Comparison of ENCODE assay signal across 13 cellular contexts in the genomic region with DNA sequence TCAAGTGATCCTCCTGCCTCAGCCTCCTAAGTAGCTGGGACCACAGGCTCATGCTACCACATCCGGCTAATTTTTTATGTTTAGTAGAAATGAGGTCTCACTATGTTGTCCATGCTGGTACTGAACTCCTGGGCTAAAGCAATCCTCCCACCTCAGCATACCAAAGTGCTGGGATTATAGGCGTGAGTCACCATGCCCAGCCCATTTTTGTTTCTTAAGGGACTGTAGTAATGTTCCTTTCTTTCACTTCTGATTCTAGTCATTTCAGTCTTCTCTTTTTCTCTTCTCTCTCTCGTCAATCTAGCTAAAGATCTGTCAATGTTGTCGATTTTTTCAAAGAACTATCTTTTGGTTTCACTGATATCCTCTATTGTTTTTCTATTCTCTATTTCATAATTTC.
DNase-seq lines count a peak whose midpoint lies in the region; ATAC-seq and TF ChIP-seq lines count a peak whose summit lies in the region.
"Had no signal": no experiment of that assay in that cellular context is flagged by ENCODE, and none has a peak within 500 bp of the region (broad histone marks: within the 10 kb centered on the region; RNA-seq: fewer than 3 reads in every experiment).

No MANE protein-coding gene starts in this region.

- no peak overlapping the region for H3K27ac ChIP-seq in OCI-LY3 (ENCODE audit: low read length)
- H3K27ac ChIP-seq: KMS-11, lower lobe of right lung, skin epidermis had no signal

- peak overlapping the region; percentile 46 for H3K4me2 ChIP-seq in OCI-LY3 (ENCODE audit: low read length)
- H3K4me2 ChIP-seq: KMS-11 had no signal

- H3K4me3 Mint-ChIP-seq in activated naive CD4-positive, alpha-beta T cell treated with anti-CD3 and anti-CD28 coated beads for 36 hours, result no peak overlapping the region
- H3K4me3 Mint-ChIP-seq in stimulated activated naive CD8-positive, alpha-beta T cell treated with anti-CD3 and anti-CD28 coated beads, Interleukin-15, amount 100 ng/mL, for 72 hours, result peak overlapping the region in 1 of 2 donors; percentile 53

- intact Hi-C loops in activated naive CD4-positive, alpha-beta T cell treated with anti-CD3 and anti-CD28 coated beads for 36 hours (cut with micrococcal nuclease), result loop anchor here (1.0 kb wide), 1 partner anchor 38 kb away; no protein-coding TSS in a partner anchor

- peaks cover 7% of the 10 kb centered on the region; the same call in 1 of the 2 replicates for H4K20me1 ChIP-seq in OCI-LY3 (ENCODE audit: insufficient read depth, low read length)

- H3K27me3 Mint-ChIP-seq in activated naive CD4-positive, alpha-beta T cell treated with anti-CD3 and anti-CD28 coated beads for 36 hours (ENCODE audit: low read depth), result no peaks in the 10 kb centered on the region
- no peaks in the 10 kb centered on the region for H3K27me3 Mint-ChIP-seq in stimulated activated naive CD8-positive, alpha-beta T cell treated with anti-CD3 and anti-CD28 coated beads, Interleukin-15, amount 100 ng/mL, for 72 hours

- DNase-seq in activated naive CD4-positive, alpha-beta T cell treated with anti-CD3 and anti-CD28 coated beads for 36 hours, result peak; percentile 52
- DNase-seq in activated naive CD4-positive, alpha-beta T cell (lab: John Stamatoyannopoulos, UW), result no peak
- DNase-seq in choroid plexus epithelial cell (ENCODE audit: low read depth) (peak; percentile 43), AG20443 (ENCODE audit: low spot score) (no peak), NCI-H748 treated with DMSO at 0.1 percent for 48 hours (lab: John Stamatoyannopoulos, UW) (no peak)
- peak in 1 of 2 donors; percentile 37 for DNase-seq in stimulated activated naive CD8-positive, alpha-beta T cell treated with anti-CD3 and anti-CD28 coated beads, Interleukin-15, amount 100 ng/mL, for 72 hours
- DNase-seq: lower lobe of right lung, upper lobe of left lung had no signal

- H3K4me3 ChIP-seq in OCI-LY3 (ENCODE audit: low read length) (no peak overlapping the region), choroid plexus epithelial cell (ENCODE audit: low read depth, low read length) (no peak overlapping the region)
- H3K4me3 ChIP-seq: lower lobe of right lung, skin epidermis, upper lobe of left lung had no signal

- no peaks in the 10 kb centered on the region for H3K27me3 ChIP-seq in OCI-LY3 (ENCODE audit: low read depth, low read length)
- H3K27me3 ChIP-seq: upper lobe of left lung had no signal

- no peaks in the 10 kb centered on the region for H3K79me2 ChIP-seq in OCI-LY3 (ENCODE audit: low read length)

- no peaks in the 10 kb centered on the region for H3K9me3 Mint-ChIP-seq in activated naive CD4-positive, alpha-beta T cell treated with anti-CD3 and anti-CD28 coated beads for 36 hours
- no peaks in the 10 kb centered on the region for H3K9me3 Mint-ChIP-seq in stimulated activated naive CD8-positive, alpha-beta T cell treated with anti-CD3 and anti-CD28 coated beads, Interleukin-15, amount 100 ng/mL, for 72 hours

- H3K36me3 ChIP-seq in OCI-LY3 (replicated peaks; ENCODE audit: low read depth, low read length), result peaks cover 8% of the 10 kb centered on the region

- H3K9me3 ChIP-seq in OCI-LY3 (ENCODE audit: insufficient read depth, low read length), result no peaks in the 10 kb centered on the region
- H3K9me3 ChIP-seq: lower lobe of right lung, upper lobe of left lung had no signal

- H3K4me1 Mint-ChIP-seq in activated naive CD4-positive, alpha-beta T cell treated with anti-CD3 and anti-CD28 coated beads for 36 hours (ENCODE audit: low read depth), result peaks cover 16% of the 10 kb centered on the region
- peaks cover 23% of the 10 kb centered on the region for H3K4me1 Mint-ChIP-seq in stimulated activated naive CD8-positive, alpha-beta T cell treated with anti-CD3 and anti-CD28 coated beads, Interleukin-15, amount 100 ng/mL, for 72 hours

- ATAC-seq in stimulated activated naive CD8-positive, alpha-beta T cell treated with anti-CD3 and anti-CD28 coated beads, Interleukin-15, amount 100 ng/mL, for 72 hours, result peak; percentile 88
- no peak for ATAC-seq in HG02759 (IDR thresholded peaks at IDR 0.05; ENCODE audit: unreplicated experiment)
- ATAC-seq: Right ventricle myocardium inferior had no signal

- CTCF ChIA-PET in activated naive CD4-positive, alpha-beta T cell treated with anti-CD3 and anti-CD28 coated beads for 36 hours (lab: Charles Lee), result interaction anchor here (0.9 to 2.5 kb wide), 2 partner anchors 19 to 71 kb away, joined by 6 to 9 read pairs; no protein-coding TSS in a partner anchor

- no peak overlapping the region for H2AFZ ChIP-seq in OCI-LY3 (ENCODE audit: low read depth, low read length)

- TF ChIP-seq CTCF in OCI-LY3 (IDR thresholded peaks at IDR 0.05; ENCODE audit: low read depth, low read length), result no peak
- no peak for TF ChIP-seq CTCF in choroid plexus epithelial cell (conservative IDR thresholded peaks at IDR 0.05; ENCODE audit: low read depth, low read length)

- H3K27ac Mint-ChIP-seq in activated naive CD4-positive, alpha-beta T cell treated with anti-CD3 and anti-CD28 coated beads for 36 hours, result no peak overlapping the region
- peak overlapping the region in 1 of 2 donors; percentile 25 for H3K27ac Mint-ChIP-seq in stimulated activated naive CD8-positive, alpha-beta T cell treated with anti-CD3 and anti-CD28 coated beads, Interleukin-15, amount 100 ng/mL, for 72 hours

- no peak overlapping the region for H3K9ac ChIP-seq in OCI-LY3 (ENCODE audit: low read length)
- H3K9ac ChIP-seq: KMS-11 had no signal

- peaks cover 22% of the 10 kb centered on the region for H3K36me3 Mint-ChIP-seq in activated naive CD4-positive, alpha-beta T cell treated with anti-CD3 and anti-CD28 coated beads for 36 hours (ENCODE audit: low read depth)

- peaks cover 16% of the 10 kb centered on the region for H3K4me1 ChIP-seq in OCI-LY3 (ENCODE audit: low read length)
- H3K4me1 ChIP-seq: lower lobe of right lung had no signal

Comparison
In these comparisons a context has a peak if more than half of its experiments do, and no peak if none do; other contexts are left out.
1. DNase-seq: peak in activated naive CD4-positive, alpha-beta T cell treated with anti-CD3 and anti-CD28 coated beads for 36 hours (single experiment) and choroid plexus epithelial cell (single experiment); none in activated naive CD4-positive, alpha-beta T cell (0 of 4), AG20443 (single experiment) and NCI-H748 treated with DMSO at 0.1 percent for 48 hours (single experiment).